In the genomic region with DNA sequence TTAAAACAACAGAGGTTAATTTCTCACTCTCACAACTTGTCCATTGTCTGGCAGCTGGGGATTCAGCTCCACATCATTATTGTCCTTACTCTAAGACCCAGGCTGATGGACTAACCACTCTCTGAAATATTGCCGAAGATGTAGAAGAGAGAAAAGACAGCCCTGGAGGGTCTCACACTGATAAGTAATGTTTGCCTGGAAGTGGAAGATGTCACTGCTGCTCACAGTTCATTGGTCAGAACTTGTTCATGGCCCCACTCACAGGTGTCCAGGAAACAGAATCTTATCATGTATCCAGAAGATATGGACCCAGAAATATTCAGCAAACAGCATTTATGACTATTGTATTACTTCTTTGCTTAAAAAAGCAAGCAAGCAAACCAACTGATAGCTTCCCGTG, we compare ENCODE assay signal across 21 cellular contexts.
"Had no signal": no experiment of that assay in that cellular context is flagged by ENCODE, and none has a peak within 500 bp of the region (broad histone marks: within the 10 kb centered on the region; RNA-seq: fewer than 3 reads in every experiment).

No MANE protein-coding gene starts in this region.

- H3K4me3 ChIP-seq: esophagus squamous epithelium, mucosa of descending colon, right lobe of liver, testis, tibial nerve, upper lobe of right lung, uterus had no signal

- H3K27ac ChIP-seq: esophagus squamous epithelium, neutrophil, parathyroid adenoma, right lobe of liver, testis, tibial nerve, upper lobe of right lung, uterus had no signal

- H3K36me3 ChIP-seq: esophagus squamous epithelium, neutrophil, right lobe of liver, tibial nerve, upper lobe of right lung, uterus had no signal

- H2AFZ ChIP-seq: parathyroid adenoma had no signal

- DNase-seq: cortex of kidney; effector memory CD8-positive, alpha-beta T cell; erythroblast; esophagus squamous epithelium; foreskin melanocyte; kidney; mesenchymal stem cell; mucosa of descending colon; naive B cell; right lobe of liver; small intestine; stimulated activated CD4-positive, alpha-beta T cell treated with anti-CD3 and anti-CD28 coated beads, Interleukin-15, amount 100 ng/mL, for 24 hours; stimulated activated CD4-positive, alpha-beta T cell treated with anti-CD3 and anti-CD28 coated beads, Interleukin-2, amount 100 ng/mL, for 48 hours; stimulated activated naive CD4-positive, alpha-beta T cell; stimulated activated naive CD8-positive, alpha-beta T cell treated with anti-CD3 and anti-CD28 coated beads, Interleukin-15, amount 100 ng/mL, for 72 hours; testis; upper lobe of right lung; uterus had no signal

- H3K79me2 ChIP-seq: parathyroid adenoma had no signal

- H3K4me1 ChIP-seq: esophagus squamous epithelium, parathyroid adenoma, right lobe of liver, testis, tibial nerve, upper lobe of right lung, uterus had no signal

- H3K9me3 ChIP-seq: esophagus squamous epithelium, mucosa of descending colon, neutrophil, right lobe of liver, testis, tibial nerve, upper lobe of right lung, uterus had no signal

- H3K9ac ChIP-seq: parathyroid adenoma had no signal

- H3K27me3 ChIP-seq: esophagus squamous epithelium, neutrophil, right lobe of liver, testis, tibial nerve, upper lobe of right lung, uterus had no signal
